In genomic region chr7:129055861-129056464, GRCh38 we compare ENCODE assay signal across 1 cellular context.
TF ChIP-seq lines count a peak whose summit lies in the region.

No MANE protein-coding gene starts in this region.

TF ChIP-seq in GM12878, 131 proteins besides CTCF, POLR2A, EP300 and RAD21 (continued from another document):
- TF ChIP-seq ZNF592 (IDR thresholded peaks at IDR 0.05) = no peak
- no peak for TF ChIP-seq ETV6 (conservative IDR thresholded peaks at IDR 0.05 in 1 of 2, IDR thresholded peaks at IDR 0.05 in 1 of 2; ENCODE audit: borderline replicate concordance in 1 of 2, low read depth in 1 of 2)
- TF ChIP-seq RELB (IDR thresholded peaks at IDR 0.05; ENCODE audit: low read depth) = no peak
- TF ChIP-seq ATF2 (IDR thresholded peaks at IDR 0.05; ENCODE audit: low read length) = no peak
- no peak for TF ChIP-seq BHLHE40 (IDR thresholded peaks at IDR 0.05; ENCODE audit: borderline replicate concordance in 1 of 2, low read depth in 2 of 2, low read length in 1 of 2)
- TF ChIP-seq IKZF1 (conservative IDR thresholded peaks at IDR 0.05) = no peak
- TF ChIP-seq NBN (IDR thresholded peaks at IDR 0.05) = no peak
- no peak for TF ChIP-seq IRF5 (IDR thresholded peaks at IDR 0.05; ENCODE audit: borderline replicate concordance)
- no peak for TF ChIP-seq LARP7 (IDR thresholded peaks at IDR 0.05)
- TF ChIP-seq POU2F2 (IDR thresholded peaks at IDR 0.05; ENCODE audit: borderline replicate concordance, low read depth, low read length) = no peak
- TF ChIP-seq CEBPZ (IDR thresholded peaks at IDR 0.05; ENCODE audit: low read depth, low read length) = no peak
- no peak for TF ChIP-seq SREBF2 (IDR thresholded peaks at IDR 0.05; ENCODE audit: low read length)
- no peak for TF ChIP-seq MTA3 (IDR thresholded peaks at IDR 0.05; ENCODE audit: borderline replicate concordance, low read length)
- TF ChIP-seq CREB1 (IDR thresholded peaks at IDR 0.05; ENCODE audit: low read depth) = no peak
- no peak for TF ChIP-seq GABPA (IDR thresholded peaks at IDR 0.05; ENCODE audit: low read depth)
